ENCODE assay signal across 1 cellular context in the genomic region with DNA sequence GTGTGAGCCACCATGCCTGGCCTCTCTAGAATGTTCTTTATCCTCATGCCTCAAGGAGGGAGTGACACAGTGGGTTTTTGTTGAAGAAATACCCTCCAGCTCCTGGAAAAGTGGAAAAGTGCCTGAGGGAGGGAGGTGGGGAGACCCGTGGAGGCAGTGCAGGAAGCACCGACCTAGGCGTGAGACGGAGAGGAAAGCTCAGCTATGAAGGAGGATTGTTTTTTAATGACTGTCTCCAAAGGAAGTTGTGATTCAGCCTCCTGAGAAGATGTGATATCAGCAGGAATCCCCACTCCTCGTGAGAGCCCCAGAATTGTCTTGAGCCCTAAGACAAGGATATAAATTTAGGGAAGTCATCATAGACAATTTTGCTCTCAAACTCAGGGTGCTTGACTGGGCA.
TF ChIP-seq lines count a peak whose summit lies in the region.

No MANE protein-coding gene starts in this region.

TF ChIP-seq in WTC11, 78 proteins besides CTCF, POLR2A, EP300 and RAD21 (continued from another document):
- TF ChIP-seq, protein P1, sequence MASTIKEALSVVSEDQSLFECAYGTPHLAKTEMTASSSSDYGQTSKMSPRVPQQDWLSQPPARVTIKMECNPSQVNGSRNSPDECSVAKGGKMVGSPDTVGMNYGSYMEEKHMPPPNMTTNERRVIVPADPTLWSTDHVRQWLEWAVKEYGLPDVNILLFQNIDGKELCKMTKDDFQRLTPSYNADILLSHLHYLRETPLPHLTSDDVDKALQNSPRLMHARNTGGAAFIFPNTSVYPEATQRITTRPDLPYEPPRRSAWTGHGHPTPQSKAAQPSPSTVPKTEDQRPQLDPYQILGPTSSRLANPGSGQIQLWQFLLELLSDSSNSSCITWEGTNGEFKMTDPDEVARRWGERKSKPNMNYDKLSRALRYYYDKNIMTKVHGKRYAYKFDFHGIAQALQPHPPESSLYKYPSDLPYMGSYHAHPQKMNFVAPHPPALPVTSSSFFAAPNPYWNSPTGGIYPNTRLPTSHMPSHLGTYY (CRISPR knock-in tag; IDR thresholded peaks at IDR 0.05): no peak
- TF ChIP-seq, protein P2, sequence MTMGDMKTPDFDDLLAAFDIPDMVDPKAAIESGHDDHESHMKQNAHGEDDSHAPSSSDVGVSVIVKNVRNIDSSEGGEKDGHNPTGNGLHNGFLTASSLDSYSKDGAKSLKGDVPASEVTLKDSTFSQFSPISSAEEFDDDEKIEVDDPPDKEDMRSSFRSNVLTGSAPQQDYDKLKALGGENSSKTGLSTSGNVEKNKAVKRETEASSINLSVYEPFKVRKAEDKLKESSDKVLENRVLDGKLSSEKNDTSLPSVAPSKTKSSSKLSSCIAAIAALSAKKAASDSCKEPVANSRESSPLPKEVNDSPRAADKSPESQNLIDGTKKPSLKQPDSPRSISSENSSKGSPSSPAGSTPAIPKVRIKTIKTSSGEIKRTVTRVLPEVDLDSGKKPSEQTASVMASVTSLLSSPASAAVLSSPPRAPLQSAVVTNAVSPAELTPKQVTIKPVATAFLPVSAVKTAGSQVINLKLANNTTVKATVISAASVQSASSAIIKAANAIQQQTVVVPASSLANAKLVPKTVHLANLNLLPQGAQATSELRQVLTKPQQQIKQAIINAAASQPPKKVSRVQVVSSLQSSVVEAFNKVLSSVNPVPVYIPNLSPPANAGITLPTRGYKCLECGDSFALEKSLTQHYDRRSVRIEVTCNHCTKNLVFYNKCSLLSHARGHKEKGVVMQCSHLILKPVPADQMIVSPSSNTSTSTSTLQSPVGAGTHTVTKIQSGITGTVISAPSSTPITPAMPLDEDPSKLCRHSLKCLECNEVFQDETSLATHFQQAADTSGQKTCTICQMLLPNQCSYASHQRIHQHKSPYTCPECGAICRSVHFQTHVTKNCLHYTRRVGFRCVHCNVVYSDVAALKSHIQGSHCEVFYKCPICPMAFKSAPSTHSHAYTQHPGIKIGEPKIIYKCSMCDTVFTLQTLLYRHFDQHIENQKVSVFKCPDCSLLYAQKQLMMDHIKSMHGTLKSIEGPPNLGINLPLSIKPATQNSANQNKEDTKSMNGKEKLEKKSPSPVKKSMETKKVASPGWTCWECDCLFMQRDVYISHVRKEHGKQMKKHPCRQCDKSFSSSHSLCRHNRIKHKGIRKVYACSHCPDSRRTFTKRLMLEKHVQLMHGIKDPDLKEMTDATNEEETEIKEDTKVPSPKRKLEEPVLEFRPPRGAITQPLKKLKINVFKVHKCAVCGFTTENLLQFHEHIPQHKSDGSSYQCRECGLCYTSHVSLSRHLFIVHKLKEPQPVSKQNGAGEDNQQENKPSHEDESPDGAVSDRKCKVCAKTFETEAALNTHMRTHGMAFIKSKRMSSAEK (CRISPR knock-in tag; IDR thresholded peaks at IDR 0.05; ENCODE audit: borderline replicate concordance): no peak
- TF ChIP-seq ZNF423 (CRISPR knock-in tag; IDR thresholded peaks at IDR 0.05): no peak
